8 cellular contexts compared by ENCODE assay signal in the genomic region with DNA sequence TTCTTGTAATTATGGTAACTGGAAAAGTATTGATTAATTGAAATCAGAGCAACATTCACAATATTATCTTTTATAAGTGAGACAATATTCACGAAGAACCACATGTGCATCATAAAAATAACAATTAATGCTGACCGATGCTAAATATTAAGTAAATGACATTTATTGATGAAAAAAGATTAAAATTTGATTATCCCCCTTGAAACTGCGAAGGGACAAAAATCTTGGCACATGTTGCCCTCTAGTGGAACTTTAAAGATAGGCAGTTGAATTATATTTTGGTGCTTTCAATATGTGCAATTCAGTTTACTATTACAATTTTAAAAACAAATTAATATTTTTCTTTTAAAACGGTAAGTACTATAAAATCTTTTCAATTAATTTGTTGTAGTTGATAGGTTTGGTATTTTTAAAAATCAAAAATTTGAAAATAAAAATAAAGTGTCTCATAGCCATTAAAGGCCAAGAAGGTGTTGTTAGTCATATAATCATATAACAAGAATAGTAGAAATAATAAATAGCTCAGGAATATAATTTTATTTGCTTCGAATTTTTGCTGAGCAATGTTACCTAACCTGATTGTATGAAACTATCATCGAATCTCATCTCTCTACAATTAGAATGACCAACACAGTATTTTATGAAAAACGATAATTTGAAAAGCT.
A peak's percentile ranks its signal among the peaks of the same experiment; 100 is the strongest.
DNase-seq lines count a peak whose midpoint lies in the region; ATAC-seq, FAIRE-seq and TF ChIP-seq lines count a peak whose summit lies in the region.

No MANE protein-coding gene starts in this region.

- H4K20me1 ChIP-seq in OCI-LY7 (ENCODE audit: insufficient read depth, low read length): no peaks in the 10 kb centered on the region

- TF ChIP-seq RAD21 in A549 (conservative IDR thresholded peaks at IDR 0.05 in 1 of 2, IDR thresholded peaks at IDR 0.05 in 1 of 2): peak; percentile 56 to 57

- POLR2A ChIA-PET in A549 (lab: Yijun Ruan, JAX): no interaction called here
- POLR2A ChIA-PET in OCI-LY7 (lab: Charles Lee): no interaction called here
- POLR2A ChIA-PET in CD4-positive, alpha-beta memory T cell (lab: Charles Lee; ENCODE audit: partially characterized antibody): no interaction called here

- H3K9me3 Mint-ChIP-seq in CD4-positive, alpha-beta memory T cell: peaks cover 2 to 13% (median 10%) of the 10 kb centered on the region in 8 donors

- TF ChIP-seq EP300 in A549 (IDR thresholded peaks at IDR 0.05): no peak

- no peaks in the 10 kb centered on the region for H3K36me3 ChIP-seq in OCI-LY7 (ENCODE audit: insufficient read depth, low read length)
- H3K36me3 ChIP-seq in CD4-positive, alpha-beta memory T cell (ENCODE audit: insufficient read depth, low read length): no peaks in the 10 kb centered on the region

- 12% methylated on average over 7 of the region's 7 CpGs for WGBS in A549 (ENCODE audit: missing lambda C conversion rate)

- ATAC-seq in A549 (no peak), GM18505 (IDR thresholded peaks at IDR 0.05; ENCODE audit: unreplicated experiment) (peak; percentile 56), GM18867 (IDR thresholded peaks at IDR 0.05; ENCODE audit: unreplicated experiment) (no peak), HG03280 (IDR thresholded peaks at IDR 0.05; ENCODE audit: unreplicated experiment) (no peak)

- no TSS peak for BruUV-seq in OCI-LY7 (replicated peaks; lab: Mats Ljungman, UMichigan)

- CTCF ChIA-PET in A549 (lab: Yijun Ruan, JAX): no interaction called here
- CTCF ChIA-PET in OCI-LY7 (lab: Charles Lee; ENCODE audit: unreplicated experiment): no interaction called here
- CTCF ChIA-PET in CD4-positive, alpha-beta memory T cell (lab: Charles Lee; ENCODE audit: partially characterized antibody): no interaction called here

- H2AFZ ChIP-seq in OCI-LY7 (ENCODE audit: low read length): no peak overlapping the region

- no peak for FAIRE-seq in A549 (lab: Jason Lieb, UNC)

- H3K27ac Mint-ChIP-seq in CD4-positive, alpha-beta memory T cell: no peak overlapping the region

- H3K27me3 Mint-ChIP-seq in CD4-positive, alpha-beta memory T cell: no peaks in the 10 kb centered on the region

- DNase-seq in A549 (ENCODE audit: low read depth in 1 of 2, low spot score in 1 of 2) (no peak), OCI-LY7 (ENCODE audit: low spot score) (peak; percentile 5), fibroblast of villous mesenchyme (ENCODE audit: low read depth) (peak; percentile 5)
- no peak for DNase-seq in stimulated activated CD4-positive, alpha-beta T cell treated with anti-CD3 and anti-CD28 coated beads, Interleukin-2, amount 100 ng/mL, for 24 hours
- no peak for DNase-seq in CD4-positive, alpha-beta memory T cell

- H3K27ac ChIP-seq in A549 (no peak overlapping the region), OCI-LY7 (ENCODE audit: low read depth, low read length, poor library complexity, severe bottlenecking) (no peak overlapping the region)
- no peak overlapping the region for H3K27ac ChIP-seq in CD4-positive, alpha-beta memory T cell (ENCODE audit: low read depth, low read length)

- no peaks in the 10 kb centered on the region for H3K27me3 ChIP-seq in CD4-positive, alpha-beta memory T cell (ENCODE audit: insufficient read depth, low read length)

- TF ChIP-seq POLR2A in A549 (IDR thresholded peaks at IDR 0.05; ENCODE audit: low read length) (no peak), GM18505 (IDR thresholded peaks at IDR 0.05; ENCODE audit: borderline replicate concordance, extremely low read depth, insufficient read depth, insufficient read length) (no peak)

- H3K9me3 ChIP-seq in A549 (no peaks in the 10 kb centered on the region), OCI-LY7 (ENCODE audit: low read length) (no peaks in the 10 kb centered on the region)
- no peaks in the 10 kb centered on the region for H3K9me3 ChIP-seq in CD4-positive, alpha-beta memory T cell (ENCODE audit: control insufficient read depth in 1 of 2, low read length in 2 of 2)

- H3K4me2 ChIP-seq in A549 (no peak overlapping the region), OCI-LY7 (ENCODE audit: low read length) (no peak overlapping the region)

- no peaks in the 10 kb centered on the region for H3K36me3 Mint-ChIP-seq in CD4-positive, alpha-beta memory T cell

- no peaks in the 10 kb centered on the region for H3K4me1 Mint-ChIP-seq in CD4-positive, alpha-beta memory T cell

- H3K4me3 ChIP-seq in A549 (no peak overlapping the region), OCI-LY7 (ENCODE audit: low read depth, low read length, poor library complexity, severe bottlenecking) (no peak overlapping the region), fibroblast of villous mesenchyme (ENCODE audit: low read depth, low read length) (no peak overlapping the region)
- H3K4me3 ChIP-seq in CD4-positive, alpha-beta memory T cell (ENCODE audit: low read length in 2 of 2): no peak overlapping the region

- no peaks in the 10 kb centered on the region for H3K9me2 ChIP-seq in OCI-LY7 (ENCODE audit: insufficient read depth, low read length)

- no peak overlapping the region for H3K4me3 Mint-ChIP-seq in CD4-positive, alpha-beta memory T cell

- intact Hi-C loops in OCI-LY7 (cut with micrococcal nuclease; ENCODE audit: unreplicated experiment): no loop called here
- intact Hi-C loops in CD4-positive, alpha-beta memory T cell (cut with micrococcal nuclease): no loop called here

- TF ChIP-seq CTCF in A549 (IDR thresholded peaks at IDR 0.05) (peak; percentile 59), OCI-LY7 (conservative IDR thresholded peaks at IDR 0.05; ENCODE audit: low read length) (peak; percentile 87), fibroblast of villous mesenchyme (IDR thresholded peaks at IDR 0.05; ENCODE audit: insufficient read depth, low read depth, low read length) (peak; percentile 66)

- no peaks in the 10 kb centered on the region for H3K4me1 ChIP-seq in A549
- no peaks in the 10 kb centered on the region for H3K4me1 ChIP-seq in OCI-LY7 (ENCODE audit: insufficient read depth, low read length, poor library complexity, severe bottlenecking)
- H3K4me1 ChIP-seq in CD4-positive, alpha-beta memory T cell (ENCODE audit: insufficient read depth, low read length): no peaks in the 10 kb centered on the region

- H3K79me2 ChIP-seq in OCI-LY7 (ENCODE audit: insufficient read depth, low read depth, low read length): no peaks in the 10 kb centered on the region

TF ChIP-seq in A549, 52 proteins besides CTCF, POLR2A, EP300 and RAD21:
- TF ChIP-seq JUN (IDR thresholded peaks at IDR 0.05): no peak
- peak; percentile 21; the same call in 1 of the 3 replicates for TF ChIP-seq SMC3 (IDR thresholded peaks at IDR 0.05)
- peak; percentile 91 for TF ChIP-seq MAFK (IDR thresholded peaks at IDR 0.05; ENCODE audit: partially characterized antibody)
- TF ChIP-seq ZFP36 (IDR thresholded peaks at IDR 0.05; ENCODE audit: borderline replicate concordance, partially characterized antibody): no peak
- no peak for TF ChIP-seq POLR2AphosphoS2 (conservative IDR thresholded peaks at IDR 0.05; ENCODE audit: low read length)

Comparison
In these comparisons a context has a peak if more than half of its experiments do, and no peak if none do; other contexts are left out.
1. DNase-seq: peak in OCI-LY7 (single experiment) and fibroblast of villous mesenchyme (single experiment); none in A549 (0 of 2), stimulated activated CD4-positive, alpha-beta T cell treated with anti-CD3 and anti-CD28 coated beads, Interleukin-2, amount 100 ng/mL, for 24 hours (0 of 2) and CD4-positive, alpha-beta memory T cell (0 of 5).
2. Peak in every context shown above with its lines, with median percentiles within 50 percentile points of each other: CTCF ChIP-seq.